ENCODE assay signal across 1 cellular context in genomic region chr1:11147371-11147770, GRCh38.
TF ChIP-seq lines count a peak whose summit lies in the region.

No MANE protein-coding gene starts in this region.

TF ChIP-seq in WTC11, 78 proteins besides CTCF, POLR2A, EP300 and RAD21:
- no peak for TF ChIP-seq HMGXB4 (CRISPR knock-in tag; IDR thresholded peaks at IDR 0.05)
- TF ChIP-seq RELA (CRISPR knock-in tag; IDR thresholded peaks at IDR 0.05; ENCODE audit: borderline replicate concordance): no peak
- no peak for TF ChIP-seq ZNF317 (CRISPR knock-in tag; IDR thresholded peaks at IDR 0.05; ENCODE audit: borderline replicate concordance, low read depth)
- TF ChIP-seq ATF6 (CRISPR knock-in tag; IDR thresholded peaks at IDR 0.05): no peak
- no peak for TF ChIP-seq ELF4 (CRISPR knock-in tag; IDR thresholded peaks at IDR 0.05; ENCODE audit: low read depth)
- no peak for TF ChIP-seq NFYB (CRISPR knock-in tag; conservative IDR thresholded peaks at IDR 0.05; ENCODE audit: low read depth)
- TF ChIP-seq NFATC4 (CRISPR knock-in tag; IDR thresholded peaks at IDR 0.05): no peak
- no peak for TF ChIP-seq AR (CRISPR knock-in tag; IDR thresholded peaks at IDR 0.05)
- TF ChIP-seq NR3C1 (CRISPR knock-in tag; conservative IDR thresholded peaks at IDR 0.05; ENCODE audit: low read depth): no peak
- TF ChIP-seq CREM (CRISPR knock-in tag; IDR thresholded peaks at IDR 0.05): no peak
